Comparison of ENCODE assay signal across 1 cellular context in genomic region chr16:46832757-46833464, GRCh38.
TF ChIP-seq lines count a peak whose summit lies in the region.

No MANE protein-coding gene starts in this region.

TF ChIP-seq in HepG2, 621 proteins besides CTCF, POLR2A, EP300 and RAD21 (continued from another document):
- no peak for TF ChIP-seq PATZ1 (CRISPR knock-in tag; IDR thresholded peaks at IDR 0.05)
